In the genomic region with DNA sequence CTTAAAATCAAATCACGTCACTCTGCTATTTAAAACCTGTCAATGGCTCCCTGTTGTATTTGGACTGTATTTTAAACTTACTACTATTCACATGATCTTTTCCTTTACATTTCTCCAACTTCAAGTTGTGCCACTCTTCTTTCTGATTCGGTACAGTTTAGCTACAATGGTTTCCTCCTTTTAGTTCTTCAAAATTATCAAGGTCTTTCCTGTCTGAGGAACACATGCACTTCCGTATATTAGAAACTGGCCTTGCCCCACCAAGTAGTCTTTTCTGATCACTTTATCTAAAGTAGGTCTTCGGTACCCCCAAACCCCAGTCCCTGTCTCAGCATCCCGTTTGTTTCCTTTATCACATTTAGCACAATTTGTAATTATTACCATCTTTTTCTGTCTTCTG, we compare ENCODE assay signal across 21 cellular contexts.
"Had no signal": no experiment of that assay in that cellular context is flagged by ENCODE, and none has a peak within 500 bp of the region (broad histone marks: within the 10 kb centered on the region; RNA-seq: fewer than 3 reads in every experiment).

No MANE protein-coding gene starts in this region.

- ATAC-seq: mucosa of descending colon; naive thymus-derived CD8-positive, alpha-beta T cell; stimulated activated memory B cell treated with anti-CD40 and anti-IgM and Interleukin-4, amounts not matched to agents 10 μg/mL and 1 μg/mL and 100 μg/mL, for 72 hours had no signal

- H3K9me3 ChIP-seq: esophagus muscularis mucosa, mucosa of descending colon, sigmoid colon had no signal

- H3K4me3 Mint-ChIP-seq: activated naive CD8-positive, alpha-beta T cell treated with anti-CD3 and anti-CD28 coated beads, Interleukin-2, amount 10 ng/mL, durations not matched to agents 7 days and 5 days; memory B cell; naive thymus-derived CD8-positive, alpha-beta T cell; stimulated activated memory B cell treated with anti-CD40 and anti-IgM and Interleukin-4, amounts not matched to agents 10 μg/mL and 1 μg/mL and 100 μg/mL, for 72 hours had no signal

- H3K27me3 ChIP-seq: cardiac muscle cell, esophagus muscularis mucosa, sigmoid colon had no signal

- H3K4me1 ChIP-seq: esophagus muscularis mucosa, parathyroid adenoma had no signal

- FAIRE-seq: endothelial cell of umbilical vein had no signal

- H3K27me3 Mint-ChIP-seq: activated naive CD8-positive, alpha-beta T cell treated with anti-CD3 and anti-CD28 coated beads, Interleukin-2, amount 10 ng/mL, durations not matched to agents 7 days and 5 days; memory B cell; naive thymus-derived CD8-positive, alpha-beta T cell; stimulated activated memory B cell treated with anti-CD40 and anti-IgM and Interleukin-4, amounts not matched to agents 10 μg/mL and 1 μg/mL and 100 μg/mL, for 72 hours had no signal

- H3K4me3 ChIP-seq: cardiac muscle cell, esophagus muscularis mucosa, mucosa of descending colon, sigmoid colon had no signal

- H3K27ac Mint-ChIP-seq: activated naive CD8-positive, alpha-beta T cell treated with anti-CD3 and anti-CD28 coated beads, Interleukin-2, amount 10 ng/mL, durations not matched to agents 7 days and 5 days; memory B cell; stimulated activated memory B cell treated with anti-CD40 and anti-IgM and Interleukin-4, amounts not matched to agents 10 μg/mL and 1 μg/mL and 100 μg/mL, for 72 hours had no signal

- H3K27ac ChIP-seq: cardiac muscle cell, esophagus muscularis mucosa, parathyroid adenoma, sigmoid colon, WERI-Rb-1 had no signal

- H3K36me3 ChIP-seq: cardiac muscle cell, sigmoid colon had no signal

- H3K9me3 Mint-ChIP-seq: activated naive CD8-positive, alpha-beta T cell treated with anti-CD3 and anti-CD28 coated beads, Interleukin-2, amount 10 ng/mL, durations not matched to agents 7 days and 5 days; memory B cell; naive thymus-derived CD8-positive, alpha-beta T cell; stimulated activated memory B cell treated with anti-CD40 and anti-IgM and Interleukin-4, amounts not matched to agents 10 μg/mL and 1 μg/mL and 100 μg/mL, for 72 hours had no signal

- H3K36me3 Mint-ChIP-seq: stimulated activated memory B cell treated with anti-CD40 and anti-IgM and Interleukin-4, amounts not matched to agents 10 μg/mL and 1 μg/mL and 100 μg/mL, for 72 hours had no signal

- DNase-seq: activated CD4-positive, alpha-beta T cell treated with anti-CD3 and anti-CD28 coated beads for 1 hour; activated CD8-positive, alpha-beta memory T cell treated with anti-CD3 and anti-CD28 coated beads for 24 hours; activated CD8-positive, alpha-beta memory T cell treated with anti-CD3 and anti-CD28 coated beads, Interleukin-2, amount 50 U/mL, for 48 hours; activated gamma-delta T cell; activated naive CD8-positive, alpha-beta T cell treated with anti-CD3 and anti-CD28 coated beads, Interleukin-2, amount 10 ng/mL, durations not matched to agents 7 days and 5 days; amygdala; dermis blood vessel endothelial cell; effector memory CD4-positive, alpha-beta T cell; mucosa of descending colon; naive thymus-derived CD8-positive, alpha-beta T cell; sigmoid colon; stimulated activated CD4-positive, alpha-beta T cell treated with anti-CD3 and anti-CD28 coated beads, Interleukin-4, amount 100 ng/mL, for 4 hours; T-helper 1 cell; T-helper 9 cell; WERI-Rb-1 had no signal
